ENCODE assay signal across 8 cellular contexts in the genomic region with DNA sequence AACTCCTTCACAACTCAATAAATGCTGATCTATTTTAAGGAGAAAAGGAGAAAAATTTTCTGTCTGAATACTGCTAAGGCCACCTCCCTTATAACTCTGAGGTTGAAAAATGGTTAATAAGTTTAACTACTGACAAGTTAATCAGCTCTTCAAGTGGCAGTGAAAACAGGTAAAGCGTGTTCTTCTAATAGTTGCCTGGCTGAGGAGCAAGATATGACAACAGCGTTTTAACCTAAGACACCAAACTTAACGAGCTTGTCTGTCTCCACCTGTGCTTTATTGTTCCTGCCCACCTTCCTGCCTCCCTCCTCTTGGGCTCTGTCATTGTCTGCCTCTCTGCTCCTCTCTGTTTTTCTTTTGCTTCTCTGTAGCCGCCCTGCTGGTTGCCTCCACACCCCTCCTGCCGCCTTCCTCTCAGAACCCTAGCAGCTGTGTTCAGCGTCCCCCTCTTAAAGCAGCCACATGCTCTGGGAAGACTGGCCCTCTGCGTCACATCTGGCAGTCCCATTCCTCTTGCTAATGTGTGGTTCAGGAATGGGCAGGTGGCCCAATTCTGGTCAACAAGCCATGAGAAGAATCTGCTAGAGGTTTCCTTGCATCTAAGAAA. TPM values are rescaled to one million over a fixed set of nuclear protein-coding genes. Genes with fewer than 3 reads are reported as not detected.
A peak's percentile ranks its signal among the peaks of the same experiment; 100 is the strongest.
DNase-seq lines count a peak whose midpoint lies in the region; ATAC-seq, FAIRE-seq and TF ChIP-seq lines count a peak whose summit lies in the region.

No MANE protein-coding gene starts in this region.

- no peak for TF ChIP-seq CTCF in neural progenitor cell (IDR thresholded peaks at IDR 0.05)
- no peak for TF ChIP-seq CTCF in heart left ventricle (IDR thresholded peaks at IDR 0.05)

- H3K9me3 ChIP-seq in KOPT-K1 (ENCODE audit: insufficient read depth, low read length, poor library complexity, severe bottlenecking) (peaks cover 23% of the 10 kb centered on the region), neural progenitor cell (ENCODE audit: low read depth) (no peaks in the 10 kb centered on the region), heart left ventricle (no peaks in the 10 kb centered on the region)

- peaks cover 4% of the 10 kb centered on the region for H3K36me3 Mint-ChIP-seq in activated T-helper 2 cell treated with anti-CD3 and anti-CD28 coated beads, Interferon-gamma antibody, Interleukin-2, Interleukin-4, amounts not matched to agents 10 μg/mL and 5 μg/mL and 100 μg/mL, durations not matched to agents 14 hours and 24 hours and 36 hours (ENCODE audit: low read depth)
- H3K36me3 Mint-ChIP-seq in neural progenitor cell: peaks cover 5% of the 10 kb centered on the region

- no peaks in the 10 kb centered on the region for H3K79me2 ChIP-seq in neural progenitor cell (ENCODE audit: low read depth)

- H3K27me3 Mint-ChIP-seq in activated T-helper 2 cell treated with anti-CD3 and anti-CD28 coated beads, Interferon-gamma antibody, Interleukin-2, Interleukin-4, amounts not matched to agents 10 μg/mL and 5 μg/mL and 100 μg/mL, durations not matched to agents 14 hours and 24 hours and 36 hours (ENCODE audit: low read depth): no peaks in the 10 kb centered on the region
- peaks cover 15% of the 10 kb centered on the region for H3K27me3 Mint-ChIP-seq in neural progenitor cell (ENCODE audit: insufficient read depth, low read depth)

- FAIRE-seq in GM18507 (lab: Jason Lieb, UNC): peak; percentile 15

- H3K4me3 Mint-ChIP-seq in activated T-helper 2 cell treated with anti-CD3 and anti-CD28 coated beads, Interferon-gamma antibody, Interleukin-2, Interleukin-4, amounts not matched to agents 10 μg/mL and 5 μg/mL and 100 μg/mL, durations not matched to agents 14 hours and 24 hours and 36 hours (ENCODE audit: low read depth): peak overlapping the region; percentile 40
- H3K4me3 Mint-ChIP-seq in neural progenitor cell: peak overlapping the region; percentile 57

- ATAC-seq in GM19351 (IDR thresholded peaks at IDR 0.05; ENCODE audit: unreplicated experiment) (no peak), GM18868 (IDR thresholded peaks at IDR 0.05; ENCODE audit: unreplicated experiment) (no peak), heart left ventricle (no peak)

- in situ Hi-C loops in ACHN (cut with HindIII; ENCODE audit: low pct_ligation_motif_present, low pct_unique_long_range_greater_than_20kb, low sequenced_read_pairs): no loop called here

- TF ChIP-seq POLR2A in heart left ventricle (IDR thresholded peaks at IDR 0.05): no peak

- intact Hi-C loops in activated T-helper 2 cell treated with anti-CD3 and anti-CD28 coated beads, Interferon-gamma antibody, Interleukin-2, Interleukin-4, amounts not matched to agents 10 μg/mL and 5 μg/mL and 100 μg/mL, durations not matched to agents 14 hours and 24 hours and 36 hours (cut with micrococcal nuclease): loop anchor here (1.0 to 10.0 kb wide), 16 partner anchors 23 to 1192 kb away; partner anchors contain the start of genes ADH5, RAP1GDS1 and STPG2
- intact Hi-C loops in heart left ventricle (cut with DNase I): no loop called here

- peak overlapping the region; percentile 94 for H3K27ac Mint-ChIP-seq in activated T-helper 2 cell treated with anti-CD3 and anti-CD28 coated beads, Interferon-gamma antibody, Interleukin-2, Interleukin-4, amounts not matched to agents 10 μg/mL and 5 μg/mL and 100 μg/mL, durations not matched to agents 14 hours and 24 hours and 36 hours
- H3K27ac Mint-ChIP-seq in neural progenitor cell: no peak overlapping the region

- H3K36me3 ChIP-seq in KOPT-K1 (ENCODE audit: insufficient read depth, low read length) (no peaks in the 10 kb centered on the region), neural progenitor cell (no peaks in the 10 kb centered on the region), heart left ventricle (no peaks in the 10 kb centered on the region)

- peaks cover 54% of the 10 kb centered on the region for H3K4me1 Mint-ChIP-seq in activated T-helper 2 cell treated with anti-CD3 and anti-CD28 coated beads, Interferon-gamma antibody, Interleukin-2, Interleukin-4, amounts not matched to agents 10 μg/mL and 5 μg/mL and 100 μg/mL, durations not matched to agents 14 hours and 24 hours and 36 hours (ENCODE audit: low read depth)
- peaks cover 37% of the 10 kb centered on the region for H3K4me1 Mint-ChIP-seq in neural progenitor cell

- no peak overlapping the region for H3K9ac ChIP-seq in neural progenitor cell

- H4K20me1 ChIP-seq in neural progenitor cell (ENCODE audit: low read depth): no peaks in the 10 kb centered on the region

- peaks cover 17% of the 10 kb centered on the region for H3K9me3 Mint-ChIP-seq in activated T-helper 2 cell treated with anti-CD3 and anti-CD28 coated beads, Interferon-gamma antibody, Interleukin-2, Interleukin-4, amounts not matched to agents 10 μg/mL and 5 μg/mL and 100 μg/mL, durations not matched to agents 14 hours and 24 hours and 36 hours
- H3K9me3 Mint-ChIP-seq in neural progenitor cell: peaks cover 20% of the 10 kb centered on the region

- no peak for DNase-seq in GM18507 (ENCODE audit: extremely low spot score, insufficient read length, low read depth)
- DNase-seq in activated T-helper 2 cell treated with anti-CD3 and anti-CD28 coated beads, Interferon-gamma antibody, Interleukin-2, Interleukin-4, amounts not matched to agents 10 μg/mL and 5 μg/mL and 100 μg/mL, durations not matched to agents 14 hours and 24 hours and 36 hours (ENCODE audit: low spot score): peak; percentile 35
- peak; percentile 63 for DNase-seq in neural progenitor cell (ENCODE audit: low spot score)
- DNase-seq in ACHN: no peak
- DNase-seq in heart left ventricle: no peak

- 65 to 79% (median 70%) methylated on average over 7 of the region's 7 CpGs for WGBS in heart left ventricle, 4 donors

- no peak overlapping the region for H2AFZ ChIP-seq in neural progenitor cell (replicated peaks)

- no peak overlapping the region for H3K4me3 ChIP-seq in neural progenitor cell
- no peak overlapping the region for H3K4me3 ChIP-seq in heart left ventricle

- peak overlapping the region; percentile 94 for H3K27ac ChIP-seq in KOPT-K1 (ENCODE audit: low read depth, low read length, poor library complexity, severe bottlenecking)
- no peak overlapping the region for H3K27ac ChIP-seq in neural progenitor cell
- peak overlapping the region in 1 of 12 donors; percentile 80 for H3K27ac ChIP-seq in heart left ventricle

- H3K27me3 ChIP-seq in neural progenitor cell: peaks cover 20% of the 10 kb centered on the region
- peaks cover 0 to 4% (median 0%) of the 10 kb centered on the region in 9 donors for H3K27me3 ChIP-seq in heart left ventricle

- H3K4me1 ChIP-seq in neural progenitor cell (peaks cover 43% of the 10 kb centered on the region), heart left ventricle (peaks cover 0 to 32% (median 8%) of the 10 kb centered on the region in 12 donors)

- peak overlapping the region; percentile 63 for H3K4me2 ChIP-seq in neural progenitor cell

- H3F3A ChIP-seq in neural progenitor cell (ENCODE audit: low read depth): peaks cover 39% of the 10 kb centered on the region

RNA-seq across cellular contexts. Expression of gene TSPAN5, which starts 4.3 kb away (rescaled TPM):
- total RNA-seq in activated T-helper 2 cell treated with anti-CD3 and anti-CD28 coated beads, Interferon-gamma antibody, Interleukin-2, Interleukin-4, amounts not matched to agents 10 μg/mL and 5 μg/mL and 100 μg/mL, durations not matched to agents 14 hours and 24 hours and 36 hours: 21.1 and 24.4 TPM in 2 replicates
- total RNA-seq in neural progenitor cell (ENCODE audit: low replicate concordance) (31.7 and 34.9 TPM in 2 replicates), heart left ventricle (10 to 100 TPM in 1 of 9 donors, 1 to 10 TPM in 8; 1.6 to 10.2 (median 5.6) TPM)
- polyA plus RNA-seq in heart left ventricle: 1 to 10 TPM; 1.0 to 6.1 TPM

Comparison
In these comparisons a context has a peak if more than half of its experiments do, and no peak if none do; other contexts are left out.
1. DNase-seq: peak in activated T-helper 2 cell treated with anti-CD3 and anti-CD28 coated beads, Interferon-gamma antibody, Interleukin-2, Interleukin-4, amounts not matched to agents 10 μg/mL and 5 μg/mL and 100 μg/mL, durations not matched to agents 14 hours and 24 hours and 36 hours (single experiment) and neural progenitor cell (single experiment); none in GM18507 (single experiment), ACHN (single experiment) and heart left ventricle (0 of 5).